In genomic region chrX:70133303-70134115, GRCh38 we compare ENCODE assay signal across 1 cellular context.
A peak's percentile ranks its signal among the peaks of the same experiment; 100 is the strongest.
TF ChIP-seq lines count a peak whose summit lies in the region.

IGBP1 (plus strand) TSS chrX:70133447; CDS start chrX:70133948, 501 bp downstream.

TF ChIP-seq in K562, 482 proteins besides CTCF, POLR2A, EP300 and RAD21 (continued from another document and continues in another):
- TF ChIP-seq MAX (CRISPR knock-in tag; IDR thresholded peaks at IDR 0.05), result no peak
- no peak for TF ChIP-seq ZKSCAN8 (CRISPR knock-in tag; IDR thresholded peaks at IDR 0.05)
- no peak for TF ChIP-seq BRF1 (IDR thresholded peaks at IDR 0.05; ENCODE audit: borderline replicate concordance, extremely low read depth, insufficient read length)
- TF ChIP-seq PHB2 (IDR thresholded peaks at IDR 0.05; ENCODE audit: low read depth), result no peak
- TF ChIP-seq ARID4B (CRISPR knock-in tag; IDR thresholded peaks at IDR 0.05), result peak; percentile 80; the same call in 1 of the 2 replicates
- TF ChIP-seq POLR2AphosphoS2 (IDR thresholded peaks at IDR 0.05; ENCODE audit: low read length), result no peak
- TF ChIP-seq ZNF76 (CRISPR knock-in tag; IDR thresholded peaks at IDR 0.05; ENCODE audit: borderline replicate concordance), result no peak
- TF ChIP-seq MBD2 (IDR thresholded peaks at IDR 0.05; ENCODE audit: borderline replicate concordance, low read depth), result 0 out of 2 replicates have a peak, but pooled peaks have one; percentile 30
- no peak for TF ChIP-seq PHB (CRISPR knock-in tag; IDR thresholded peaks at IDR 0.05)
- TF ChIP-seq MCM2 (IDR thresholded peaks at IDR 0.05; ENCODE audit: low read depth), result no peak
- TF ChIP-seq SNRNP70 (optimal IDR thresholded peaks at IDR 0.05; ENCODE audit: low read depth, low read length), result no peak
- no peak for TF ChIP-seq ZNF445 (CRISPR knock-in tag; IDR thresholded peaks at IDR 0.05; ENCODE audit: low read depth)
- no peak for TF ChIP-seq NFIC (IDR thresholded peaks at IDR 0.05)
- TF ChIP-seq HBP1 (CRISPR knock-in tag; IDR thresholded peaks at IDR 0.05), result no peak
- TF ChIP-seq IRF2 (CRISPR knock-in tag; IDR thresholded peaks at IDR 0.05), result no peak
- TF ChIP-seq NFRKB (IDR thresholded peaks at IDR 0.05; ENCODE audit: low read depth), result peak; percentile 55; the same call in 1 of the 2 replicates
- no peak for TF ChIP-seq IRF9 (tag; IDR thresholded peaks at IDR 0.05)
- TF ChIP-seq BRD4 (IDR thresholded peaks at IDR 0.05), result no peak; the same call in 1 of the 2 replicates
- TF ChIP-seq ZSCAN32 (CRISPR knock-in tag; IDR thresholded peaks at IDR 0.05), result no peak
- no peak for TF ChIP-seq PBX2 (CRISPR knock-in tag; IDR thresholded peaks at IDR 0.05; ENCODE audit: low read depth)
- TF ChIP-seq PBX2 (tag; conservative IDR thresholded peaks at IDR 0.05; ENCODE audit: low read depth), result no peak
- TF ChIP-seq CCNT2 (IDR thresholded peaks at IDR 0.05; ENCODE audit: borderline replicate concordance, extremely low read depth, insufficient read length, low read depth, low read length), result peak; percentile 21
- TF ChIP-seq DEAF1 (CRISPR knock-in tag; IDR thresholded peaks at IDR 0.05), result no peak
- no peak for TF ChIP-seq ZNF121 (CRISPR knock-in tag; conservative IDR thresholded peaks at IDR 0.05)
- TF ChIP-seq FOXK1 (CRISPR knock-in tag; IDR thresholded peaks at IDR 0.05; ENCODE audit: borderline replicate concordance), result no peak
- TF ChIP-seq SRSF7 (optimal IDR thresholded peaks at IDR 0.05; ENCODE audit: low read depth, low read length), result no peak
- no peak for TF ChIP-seq NR3C1 (CRISPR knock-in tag; IDR thresholded peaks at IDR 0.05)
- TF ChIP-seq XRCC3 (IDR thresholded peaks at IDR 0.05), result no peak
- no peak for TF ChIP-seq RREB1 (CRISPR knock-in tag; IDR thresholded peaks at IDR 0.05)
- TF ChIP-seq MCM5 (IDR thresholded peaks at IDR 0.05; ENCODE audit: low read depth), result no peak
- no peak for TF ChIP-seq CHCHD3 (CRISPR knock-in tag; IDR thresholded peaks at IDR 0.05)
- no peak for TF ChIP-seq TCF7 (IDR thresholded peaks at IDR 0.05; ENCODE audit: borderline replicate concordance)
- TF ChIP-seq DPF2 (IDR thresholded peaks at IDR 0.05), result no peak
- TF ChIP-seq TEAD2 (tag; IDR thresholded peaks at IDR 0.05), result no peak
- TF ChIP-seq ATF1 (CRISPR knock-in tag; IDR thresholded peaks at IDR 0.05), result no peak
- peak; percentile 69 for TF ChIP-seq ATF1 (tag; IDR thresholded peaks at IDR 0.05)
- TF ChIP-seq ZBTB7A (IDR thresholded peaks at IDR 0.05; ENCODE audit: borderline replicate concordance, control insufficient read depth, low read depth, low read length), result no peak
- TF ChIP-seq ZNF57 (CRISPR knock-in tag; IDR thresholded peaks at IDR 0.05), result no peak
- TF ChIP-seq HMG20B (CRISPR knock-in tag; IDR thresholded peaks at IDR 0.05), result no peak
- peak; percentile 85 for TF ChIP-seq NKRF (IDR thresholded peaks at IDR 0.05; ENCODE audit: borderline replicate concordance)
- peak; percentile 95 for TF ChIP-seq EGR1 (conservative IDR thresholded peaks at IDR 0.05)
- no peak for TF ChIP-seq ZNF224 (CRISPR knock-in tag; IDR thresholded peaks at IDR 0.05)
- no peak for TF ChIP-seq SP2 (IDR thresholded peaks at IDR 0.05; ENCODE audit: extremely low read depth, low read depth, low read length, poor library complexity, severe bottlenecking)
- 0 out of 2 replicates have a peak, but pooled peaks have one; percentile 33 for TF ChIP-seq ZNF395 (CRISPR knock-in tag; IDR thresholded peaks at IDR 0.05)
- no peak for TF ChIP-seq KLF13 (tag; IDR thresholded peaks at IDR 0.05; ENCODE audit: borderline replicate concordance, low read depth)
